Comparison of ENCODE assay signal across 8 cellular contexts in genomic region chr17:32523017-32523680, GRCh38. TPM values are rescaled to one million over a fixed set of nuclear protein-coding genes. Genes with fewer than 3 reads are reported as not detected.
DNase-seq lines count a peak whose midpoint lies in the region; ATAC-seq and TF ChIP-seq lines count a peak whose summit lies in the region.

No MANE protein-coding gene starts in this region.

- H3K9ac ChIP-seq in BLaER1 treated with 17β-estradiol and CSF1 and Interleukin-3, amounts not matched to agents 10 nM and 100 nM = peak overlapping the region in 2 of 11 experiments; percentile 44 to 53; a peak in 1 of 22 replicates

- H3K4me1 ChIP-seq in BLaER1 treated with 17β-estradiol and CSF1 and Interleukin-3, amounts not matched to agents 10 nM and 100 nM = peaks cover 30 to 97% (median 84%) of the 10 kb centered on the region in 10 experiments

- peaks cover 0 to 23% (median 0%) of the 10 kb centered on the region in 11 experiments; a peak in 6 of 22 replicates for H3K27me3 ChIP-seq in BLaER1 treated with 17β-estradiol and CSF1 and Interleukin-3, amounts not matched to agents 10 nM and 100 nM
- H3K27me3 ChIP-seq in WERI-Rb-1 (ENCODE audit: insufficient read depth, low read depth, severe bottlenecking) = no peaks in the 10 kb centered on the region

- peak overlapping the region in 6 of 11 experiments; percentile 8 to 75 (median 66); a peak in 9 of 22 replicates for H3K27ac ChIP-seq in BLaER1 treated with 17β-estradiol and CSF1 and Interleukin-3, amounts not matched to agents 10 nM and 100 nM
- no peak overlapping the region for H3K27ac ChIP-seq in WERI-Rb-1

- H3K36me3 ChIP-seq in BLaER1 treated with 17β-estradiol and CSF1 and Interleukin-3, amounts not matched to agents 10 nM and 100 nM = no peaks in the 10 kb centered on the region
- no peaks in the 10 kb centered on the region for H3K36me3 ChIP-seq in WERI-Rb-1

- peak; percentile 41 for ATAC-seq in HG03139 (IDR thresholded peaks at IDR 0.05; ENCODE audit: unreplicated experiment)
- peak; percentile 61 to 69 for ATAC-seq in activated T-cell treated with anti-CD3 and anti-CD28 coated beads, Interleukin-2, amount 50 U/mL, for 72 hours (replicated peaks in 1 of 2)

- peak overlapping the region in 10 of 11 experiments; percentile 31 to 76 (median 68); a peak in 19 of 22 replicates for H3K4me2 ChIP-seq in BLaER1 treated with 17β-estradiol and CSF1 and Interleukin-3, amounts not matched to agents 10 nM and 100 nM

- no peaks in the 10 kb centered on the region for H3K9me3 ChIP-seq in BLaER1 treated with 17β-estradiol and CSF1 and Interleukin-3, amounts not matched to agents 10 nM and 100 nM (replicated peaks in 1 of 11)
- no peaks in the 10 kb centered on the region for H3K9me3 ChIP-seq in WERI-Rb-1 (ENCODE audit: severe bottlenecking)

- H3K4me3 Mint-ChIP-seq in activated T-cell treated with anti-CD3 and anti-CD28 coated beads, Interleukin-2, amount 50 U/mL, for 72 hours = peak overlapping the region; percentile 75 to 82

- H3K27me3 Mint-ChIP-seq in activated T-cell treated with anti-CD3 and anti-CD28 coated beads, Interleukin-2, amount 50 U/mL, for 72 hours (ENCODE audit: low read depth) = no peaks in the 10 kb centered on the region

- peaks cover 0 to 9% (median 0%) of the 10 kb centered on the region in 11 experiments; a peak in 2 of 22 replicates for H4K20me1 ChIP-seq in BLaER1 treated with 17β-estradiol and CSF1 and Interleukin-3, amounts not matched to agents 10 nM and 100 nM

- no peaks in the 10 kb centered on the region for H3K9me3 Mint-ChIP-seq in activated T-cell treated with anti-CD3 and anti-CD28 coated beads, Interleukin-2, amount 50 U/mL, for 72 hours

- no peak overlapping the region for H3K4me3 ChIP-seq in BLaER1 treated with 17β-estradiol and CSF1 and Interleukin-3, amounts not matched to agents 10 nM and 100 nM
- no peak overlapping the region for H3K4me3 ChIP-seq in WERI-Rb-1 (ENCODE audit: low read depth, low read length)

- no peak for TF ChIP-seq CTCF in WERI-Rb-1 (IDR thresholded peaks at IDR 0.05; ENCODE audit: low read depth, low read length)

- peak overlapping the region; percentile 88 for H3K27ac Mint-ChIP-seq in activated T-cell treated with anti-CD3 and anti-CD28 coated beads, Interleukin-2, amount 50 U/mL, for 72 hours

- DNase-seq in GM19240 (ENCODE audit: insufficient read length, low spot score) (peak; percentile 69), NCI-H526 (lab: John Stamatoyannopoulos, UW) (no peak), cerebellar cortex (ENCODE audit: low spot score) (no peak), occipital lobe (lab: John Stamatoyannopoulos, UW) (no peak), WERI-Rb-1 (no peak)
- peak; percentile 69 to 75 for DNase-seq in activated T-cell treated with anti-CD3 and anti-CD28 coated beads, Interleukin-2, amount 50 U/mL, for 72 hours

- peaks cover 94% of the 10 kb centered on the region for H3K4me1 Mint-ChIP-seq in activated T-cell treated with anti-CD3 and anti-CD28 coated beads, Interleukin-2, amount 50 U/mL, for 72 hours (ENCODE audit: low read depth)

- H3K36me3 Mint-ChIP-seq in activated T-cell treated with anti-CD3 and anti-CD28 coated beads, Interleukin-2, amount 50 U/mL, for 72 hours (ENCODE audit: insufficient read depth in 2 of 2) = peaks cover 0 to 9% of the 10 kb centered on the region in 2 donors

RNA-seq across cellular contexts. Expression of gene CDK5R1, which starts 36.4 kb away (rescaled TPM):
- total RNA-seq in activated T-cell treated with anti-CD3 and anti-CD28 coated beads, Interleukin-2, amount 50 U/mL, for 72 hours = 10 to 100 TPM; 22.5 to 24.6 TPM
- 255 TPM for total RNA-seq in occipital lobe

Comparison
In these comparisons a context has a peak if more than half of its experiments do, and no peak if none do; other contexts are left out.
1. DNase-seq: peak in GM19240 (single experiment) and activated T-cell treated with anti-CD3 and anti-CD28 coated beads, Interleukin-2, amount 50 U/mL, for 72 hours (2 of 2); none in NCI-H526 (0 of 2), cerebellar cortex (single experiment), occipital lobe (single experiment) and WERI-Rb-1 (single experiment).